ENCODE assay signal across 1 cellular context in the genomic region with DNA sequence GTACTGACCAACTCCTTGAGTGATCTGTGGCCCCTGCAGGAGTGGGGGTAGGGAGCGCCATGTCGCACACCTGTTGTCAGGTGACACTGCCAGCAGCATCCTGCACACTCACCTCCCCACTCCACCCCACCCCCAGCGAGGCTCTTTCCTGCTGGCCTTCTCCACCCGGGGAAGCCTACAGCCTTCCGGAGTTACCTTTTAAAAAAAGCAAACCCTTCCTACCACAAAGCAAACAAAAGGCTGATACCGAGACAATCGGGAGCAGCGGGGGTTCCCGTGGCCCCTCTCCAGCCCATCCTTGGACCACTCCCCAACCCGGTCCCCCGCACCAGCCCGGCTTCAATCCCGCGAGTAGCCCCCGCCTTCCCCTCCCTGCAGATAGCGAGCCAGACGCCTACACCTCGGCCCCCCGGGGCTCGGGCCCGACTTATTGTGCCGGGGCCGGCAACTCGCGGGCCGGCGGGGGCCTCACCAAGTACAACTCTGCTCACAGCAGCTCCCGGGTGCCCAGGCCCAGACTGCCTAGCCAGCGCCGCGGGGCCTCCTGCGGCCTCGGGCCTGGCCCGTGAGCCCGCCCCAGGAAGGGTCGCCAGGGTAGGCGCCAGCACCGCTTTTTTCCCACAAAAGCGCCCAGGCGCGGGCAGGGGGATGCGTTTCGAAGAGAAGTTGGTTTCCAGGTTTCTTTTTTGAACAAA.
TF ChIP-seq lines count a peak whose summit lies in the region.

No MANE protein-coding gene starts in this region.

TF ChIP-seq in H1, 55 proteins besides CTCF, POLR2A, EP300 and RAD21:
- TF ChIP-seq BRCA1 (IDR thresholded peaks at IDR 0.05; ENCODE audit: low read depth, low read length): no peak
- no peak for TF ChIP-seq PHF8 (conservative IDR thresholded peaks at IDR 0.05; ENCODE audit: low read depth, low read length)
- TF ChIP-seq BACH1 (IDR thresholded peaks at IDR 0.05; ENCODE audit: low read length): 0 out of 2 replicates have a peak, but pooled peaks have one; percentile 19
- TF ChIP-seq GABPA (IDR thresholded peaks at IDR 0.05; ENCODE audit: borderline replicate concordance, insufficient read depth, low read length): no peak
- TF ChIP-seq NANOG (IDR thresholded peaks at IDR 0.05; ENCODE audit: insufficient read depth, low read depth, low read length, poor library complexity, severe bottlenecking): no peak
- no peak for TF ChIP-seq CHD1 (IDR thresholded peaks at IDR 0.05; ENCODE audit: low read depth, low read length)
- peak; percentile 6 for TF ChIP-seq RNF2 (IDR thresholded peaks at IDR 0.05; ENCODE audit: borderline replicate concordance, low read depth, low read length, missing control alignments, poor library complexity, severe bottlenecking)
- TF ChIP-seq KDM1A (IDR thresholded peaks at IDR 0.05; ENCODE audit: borderline replicate concordance, low read length): no peak
- TF ChIP-seq, protein P1, sequence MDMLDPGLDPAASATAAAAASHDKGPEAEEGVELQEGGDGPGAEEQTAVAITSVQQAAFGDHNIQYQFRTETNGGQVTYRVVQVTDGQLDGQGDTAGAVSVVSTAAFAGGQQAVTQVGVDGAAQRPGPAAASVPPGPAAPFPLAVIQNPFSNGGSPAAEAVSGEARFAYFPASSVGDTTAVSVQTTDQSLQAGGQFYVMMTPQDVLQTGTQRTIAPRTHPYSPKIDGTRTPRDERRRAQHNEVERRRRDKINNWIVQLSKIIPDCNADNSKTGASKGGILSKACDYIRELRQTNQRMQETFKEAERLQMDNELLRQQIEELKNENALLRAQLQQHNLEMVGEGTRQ (IDR thresholded peaks at IDR 0.05; ENCODE audit: low read length): no peak
- 0 out of 4 replicates have a peak, but pooled peaks of 1 of the 2 experiments have one; percentile 59 for TF ChIP-seq SIN3A (conservative IDR thresholded peaks at IDR 0.05 in 1 of 2, IDR thresholded peaks at IDR 0.05 in 1 of 2; ENCODE audit: low read depth in 1 of 2, low read length in 2 of 2)
- TF ChIP-seq, protein P2, sequence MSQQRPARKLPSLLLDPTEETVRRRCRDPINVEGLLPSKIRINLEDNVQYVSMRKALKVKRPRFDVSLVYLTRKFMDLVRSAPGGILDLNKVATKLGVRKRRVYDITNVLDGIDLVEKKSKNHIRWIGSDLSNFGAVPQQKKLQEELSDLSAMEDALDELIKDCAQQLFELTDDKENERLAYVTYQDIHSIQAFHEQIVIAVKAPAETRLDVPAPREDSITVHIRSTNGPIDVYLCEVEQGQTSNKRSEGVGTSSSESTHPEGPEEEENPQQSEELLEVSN (IDR thresholded peaks at IDR 0.05): no peak
- no peak for TF ChIP-seq SP1 (IDR thresholded peaks at IDR 0.05; ENCODE audit: low read depth, low read length)
- TF ChIP-seq SRF (IDR thresholded peaks at IDR 0.05; ENCODE audit: low read depth, low read length): no peak
- TF ChIP-seq, protein P3, sequence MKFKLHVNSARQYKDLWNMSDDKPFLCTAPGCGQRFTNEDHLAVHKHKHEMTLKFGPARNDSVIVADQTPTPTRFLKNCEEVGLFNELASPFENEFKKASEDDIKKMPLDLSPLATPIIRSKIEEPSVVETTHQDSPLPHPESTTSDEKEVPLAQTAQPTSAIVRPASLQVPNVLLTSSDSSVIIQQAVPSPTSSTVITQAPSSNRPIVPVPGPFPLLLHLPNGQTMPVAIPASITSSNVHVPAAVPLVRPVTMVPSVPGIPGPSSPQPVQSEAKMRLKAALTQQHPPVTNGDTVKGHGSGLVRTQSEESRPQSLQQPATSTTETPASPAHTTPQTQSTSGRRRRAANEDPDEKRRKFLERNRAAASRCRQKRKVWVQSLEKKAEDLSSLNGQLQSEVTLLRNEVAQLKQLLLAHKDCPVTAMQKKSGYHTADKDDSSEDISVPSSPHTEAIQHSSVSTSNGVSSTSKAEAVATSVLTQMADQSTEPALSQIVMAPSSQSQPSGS (IDR thresholded peaks at IDR 0.05; ENCODE audit: low read length): no peak
- TF ChIP-seq JUN (IDR thresholded peaks at IDR 0.05; ENCODE audit: low read depth, low read length): no peak
- no peak for TF ChIP-seq TEAD4 (IDR thresholded peaks at IDR 0.05; ENCODE audit: low read depth, low read length)
- no peak for TF ChIP-seq SUZ12 (IDR thresholded peaks at IDR 0.05; ENCODE audit: low read length)
- TF ChIP-seq, protein P4, sequence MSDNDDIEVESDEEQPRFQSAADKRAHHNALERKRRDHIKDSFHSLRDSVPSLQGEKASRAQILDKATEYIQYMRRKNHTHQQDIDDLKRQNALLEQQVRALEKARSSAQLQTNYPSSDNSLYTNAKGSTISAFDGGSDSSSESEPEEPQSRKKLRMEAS (IDR thresholded peaks at IDR 0.05): no peak
- TF ChIP-seq, protein P5, sequence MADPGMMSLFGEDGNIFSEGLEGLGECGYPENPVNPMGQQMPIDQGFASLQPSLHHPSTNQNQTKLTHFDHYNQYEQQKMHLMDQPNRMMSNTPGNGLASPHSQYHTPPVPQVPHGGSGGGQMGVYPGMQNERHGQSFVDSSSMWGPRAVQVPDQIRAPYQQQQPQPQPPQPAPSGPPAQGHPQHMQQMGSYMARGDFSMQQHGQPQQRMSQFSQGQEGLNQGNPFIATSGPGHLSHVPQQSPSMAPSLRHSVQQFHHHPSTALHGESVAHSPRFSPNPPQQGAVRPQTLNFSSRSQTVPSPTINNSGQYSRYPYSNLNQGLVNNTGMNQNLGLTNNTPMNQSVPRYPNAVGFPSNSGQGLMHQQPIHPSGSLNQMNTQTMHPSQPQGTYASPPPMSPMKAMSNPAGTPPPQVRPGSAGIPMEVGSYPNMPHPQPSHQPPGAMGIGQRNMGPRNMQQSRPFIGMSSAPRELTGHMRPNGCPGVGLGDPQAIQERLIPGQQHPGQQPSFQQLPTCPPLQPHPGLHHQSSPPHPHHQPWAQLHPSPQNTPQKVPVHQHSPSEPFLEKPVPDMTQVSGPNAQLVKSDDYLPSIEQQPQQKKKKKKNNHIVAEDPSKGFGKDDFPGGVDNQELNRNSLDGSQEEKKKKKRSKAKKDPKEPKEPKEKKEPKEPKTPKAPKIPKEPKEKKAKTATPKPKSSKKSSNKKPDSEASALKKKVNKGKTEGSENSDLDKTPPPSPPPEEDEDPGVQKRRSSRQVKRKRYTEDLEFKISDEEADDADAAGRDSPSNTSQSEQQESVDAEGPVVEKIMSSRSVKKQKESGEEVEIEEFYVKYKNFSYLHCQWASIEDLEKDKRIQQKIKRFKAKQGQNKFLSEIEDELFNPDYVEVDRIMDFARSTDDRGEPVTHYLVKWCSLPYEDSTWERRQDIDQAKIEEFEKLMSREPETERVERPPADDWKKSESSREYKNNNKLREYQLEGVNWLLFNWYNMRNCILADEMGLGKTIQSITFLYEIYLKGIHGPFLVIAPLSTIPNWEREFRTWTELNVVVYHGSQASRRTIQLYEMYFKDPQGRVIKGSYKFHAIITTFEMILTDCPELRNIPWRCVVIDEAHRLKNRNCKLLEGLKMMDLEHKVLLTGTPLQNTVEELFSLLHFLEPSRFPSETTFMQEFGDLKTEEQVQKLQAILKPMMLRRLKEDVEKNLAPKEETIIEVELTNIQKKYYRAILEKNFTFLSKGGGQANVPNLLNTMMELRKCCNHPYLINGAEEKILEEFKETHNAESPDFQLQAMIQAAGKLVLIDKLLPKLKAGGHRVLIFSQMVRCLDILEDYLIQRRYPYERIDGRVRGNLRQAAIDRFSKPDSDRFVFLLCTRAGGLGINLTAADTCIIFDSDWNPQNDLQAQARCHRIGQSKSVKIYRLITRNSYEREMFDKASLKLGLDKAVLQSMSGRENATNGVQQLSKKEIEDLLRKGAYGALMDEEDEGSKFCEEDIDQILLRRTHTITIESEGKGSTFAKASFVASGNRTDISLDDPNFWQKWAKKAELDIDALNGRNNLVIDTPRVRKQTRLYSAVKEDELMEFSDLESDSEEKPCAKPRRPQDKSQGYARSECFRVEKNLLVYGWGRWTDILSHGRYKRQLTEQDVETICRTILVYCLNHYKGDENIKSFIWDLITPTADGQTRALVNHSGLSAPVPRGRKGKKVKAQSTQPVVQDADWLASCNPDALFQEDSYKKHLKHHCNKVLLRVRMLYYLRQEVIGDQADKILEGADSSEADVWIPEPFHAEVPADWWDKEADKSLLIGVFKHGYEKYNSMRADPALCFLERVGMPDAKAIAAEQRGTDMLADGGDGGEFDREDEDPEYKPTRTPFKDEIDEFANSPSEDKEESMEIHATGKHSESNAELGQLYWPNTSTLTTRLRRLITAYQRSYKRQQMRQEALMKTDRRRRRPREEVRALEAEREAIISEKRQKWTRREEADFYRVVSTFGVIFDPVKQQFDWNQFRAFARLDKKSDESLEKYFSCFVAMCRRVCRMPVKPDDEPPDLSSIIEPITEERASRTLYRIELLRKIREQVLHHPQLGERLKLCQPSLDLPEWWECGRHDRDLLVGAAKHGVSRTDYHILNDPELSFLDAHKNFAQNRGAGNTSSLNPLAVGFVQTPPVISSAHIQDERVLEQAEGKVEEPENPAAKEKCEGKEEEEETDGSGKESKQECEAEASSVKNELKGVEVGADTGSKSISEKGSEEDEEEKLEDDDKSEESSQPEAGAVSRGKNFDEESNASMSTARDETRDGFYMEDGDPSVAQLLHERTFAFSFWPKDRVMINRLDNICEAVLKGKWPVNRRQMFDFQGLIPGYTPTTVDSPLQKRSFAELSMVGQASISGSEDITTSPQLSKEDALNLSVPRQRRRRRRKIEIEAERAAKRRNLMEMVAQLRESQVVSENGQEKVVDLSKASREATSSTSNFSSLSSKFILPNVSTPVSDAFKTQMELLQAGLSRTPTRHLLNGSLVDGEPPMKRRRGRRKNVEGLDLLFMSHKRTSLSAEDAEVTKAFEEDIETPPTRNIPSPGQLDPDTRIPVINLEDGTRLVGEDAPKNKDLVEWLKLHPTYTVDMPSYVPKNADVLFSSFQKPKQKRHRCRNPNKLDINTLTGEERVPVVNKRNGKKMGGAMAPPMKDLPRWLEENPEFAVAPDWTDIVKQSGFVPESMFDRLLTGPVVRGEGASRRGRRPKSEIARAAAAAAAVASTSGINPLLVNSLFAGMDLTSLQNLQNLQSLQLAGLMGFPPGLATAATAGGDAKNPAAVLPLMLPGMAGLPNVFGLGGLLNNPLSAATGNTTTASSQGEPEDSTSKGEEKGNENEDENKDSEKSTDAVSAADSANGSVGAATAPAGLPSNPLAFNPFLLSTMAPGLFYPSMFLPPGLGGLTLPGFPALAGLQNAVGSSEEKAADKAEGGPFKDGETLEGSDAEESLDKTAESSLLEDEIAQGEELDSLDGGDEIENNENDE (IDR thresholded peaks at IDR 0.05; ENCODE audit: insufficient replicate concordance, low read length): no peak
- TF ChIP-seq TAF7 (optimal IDR thresholded peaks at IDR 0.05; ENCODE audit: borderline replicate concordance, low read depth, low read length): no peak
- TF ChIP-seq SIRT6 (IDR thresholded peaks at IDR 0.05; ENCODE audit: low read length): no peak
- 0 out of 4 replicates have a peak, but pooled peaks of 1 of the 2 experiments have one; percentile 18 for TF ChIP-seq HDAC2 (IDR thresholded peaks at IDR 0.05; ENCODE audit: borderline replicate concordance in 1 of 2, low read depth in 2 of 2, low read length in 2 of 2)
- TF ChIP-seq, protein P6, sequence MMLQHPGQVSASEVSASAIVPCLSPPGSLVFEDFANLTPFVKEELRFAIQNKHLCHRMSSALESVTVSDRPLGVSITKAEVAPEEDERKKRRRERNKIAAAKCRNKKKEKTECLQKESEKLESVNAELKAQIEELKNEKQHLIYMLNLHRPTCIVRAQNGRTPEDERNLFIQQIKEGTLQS (IDR thresholded peaks at IDR 0.05; ENCODE audit: insufficient read depth, low read depth, low read length): no peak
- TF ChIP-seq CBX8 (IDR thresholded peaks at IDR 0.05; ENCODE audit: borderline replicate concordance, low read depth, low read length): no peak
- TF ChIP-seq SAP30 (IDR thresholded peaks at IDR 0.05; ENCODE audit: insufficient read depth, insufficient replicate concordance, low read length): no peak
- TF ChIP-seq EZH2 (IDR thresholded peaks at IDR 0.05; ENCODE audit: low read depth, low read length, severe bottlenecking): no peak
- TF ChIP-seq MAFK (IDR thresholded peaks at IDR 0.05; ENCODE audit: low read depth, low read length): no peak
- TF ChIP-seq KDM4A (IDR thresholded peaks at IDR 0.05; ENCODE audit: low read depth, low read length, severe bottlenecking): peak; percentile 51
- no peak for TF ChIP-seq TCF12 (IDR thresholded peaks at IDR 0.05; ENCODE audit: low read depth, low read length)
- no peak for TF ChIP-seq SIX5 (IDR thresholded peaks at IDR 0.05; ENCODE audit: low read depth, low read length)
- TF ChIP-seq CBX5 (IDR thresholded peaks at IDR 0.05; ENCODE audit: low read depth, low read length): no peak
- TF ChIP-seq CTBP2 (IDR thresholded peaks at IDR 0.05; ENCODE audit: borderline replicate concordance, insufficient read depth, insufficient read length, low read length): no peak
